14 cellular contexts compared by ENCODE assay signal in genomic region chr11:3939651-3940190, GRCh38.
DNase-seq lines count a peak whose midpoint lies in the region; ATAC-seq and TF ChIP-seq lines count a peak whose summit lies in the region.
"Had no signal": no experiment of that assay in that cellular context is flagged by ENCODE, and none has a peak within 500 bp of the region (broad histone marks: within the 10 kb centered on the region; RNA-seq: fewer than 3 reads in every experiment).

No MANE protein-coding gene starts in this region.

- H3K36me3 Mint-ChIP-seq in MCF 10A (ENCODE audit: insufficient read depth, unreplicated experiment), result no peaks in the 10 kb centered on the region

- TF ChIP-seq CTCF in breast epithelium (IDR thresholded peaks at IDR 0.05), result no peak
- no peak for TF ChIP-seq CTCF in MCF 10A (IDR thresholded peaks at IDR 0.05; ENCODE audit: unreplicated experiment)
- TF ChIP-seq CTCF in mammary epithelial cell (conservative IDR thresholded peaks at IDR 0.05 in 1 of 2, IDR thresholded peaks at IDR 0.05 in 1 of 2; ENCODE audit: extremely low read depth in 1 of 2, insufficient read depth in 1 of 2, low read depth in 1 of 2, low read length in 2 of 2), result no peak
- no peak for TF ChIP-seq CTCF in lower lobe of right lung (IDR thresholded peaks at IDR 0.05)
- no peak for TF ChIP-seq CTCF in uterus (IDR thresholded peaks at IDR 0.05)

- TF ChIP-seq POLR2A in breast epithelium (IDR thresholded peaks at IDR 0.05) (no peak), uterus (IDR thresholded peaks at IDR 0.05) (no peak)

- dilution Hi-C loops in mammary epithelial cell (cut with HindIII; ENCODE audit: low sequenced_read_pairs), result no loop called here

- intact Hi-C loops in breast epithelium (cut with DNase I; ENCODE audit: low total_unique reads), result no loop called here
- intact Hi-C loops in MCF 10A (cut with micrococcal nuclease), result no loop called here
- intact Hi-C loops in mammary epithelial cell (cut with micrococcal nuclease), result no loop called here
- intact Hi-C loops in lower lobe of right lung (cut with DNase I), result no loop called here
- intact Hi-C loops in uterus (cut with DNase I; ENCODE audit: low total_unique reads), result no loop called here

- 43% methylated on average over 2 of the region's 2 CpGs for WGBS in mammary epithelial cell (ENCODE audit: low coverage, missing lambda C conversion rate)

- no peak overlapping the region for H3K4me2 ChIP-seq in mammary epithelial cell (ENCODE audit: insufficient read depth, low read depth, low read length)

- H3K36me3 ChIP-seq in breast epithelium, result no peaks in the 10 kb centered on the region
- H3K36me3 ChIP-seq in mammary epithelial cell (ENCODE audit: insufficient read depth, low read length), result no peaks in the 10 kb centered on the region
- no peaks in the 10 kb centered on the region for H3K36me3 ChIP-seq in lower lobe of right lung
- H3K36me3 ChIP-seq in uterus, result no peaks in the 10 kb centered on the region

- peaks cover 13% of the 10 kb centered on the region for H3K4me1 Mint-ChIP-seq in MCF 10A (ENCODE audit: insufficient read depth, unreplicated experiment)

- H3K9me3 ChIP-seq in breast epithelium, result no peaks in the 10 kb centered on the region
- no peaks in the 10 kb centered on the region for H3K9me3 ChIP-seq in mammary epithelial cell (replicated peaks; ENCODE audit: insufficient read depth, low read length)
- H3K9me3 ChIP-seq in lower lobe of right lung, result no peaks in the 10 kb centered on the region
- no peaks in the 10 kb centered on the region for H3K9me3 ChIP-seq in uterus
- H3K9me3 ChIP-seq: mucosa of descending colon had no signal

- H3K9me3 Mint-ChIP-seq in MCF 10A (ENCODE audit: unreplicated experiment), result no peaks in the 10 kb centered on the region

- DNase-seq in breast epithelium (ENCODE audit: low spot score in 2 of 2), result peak in 1 of 2 donors; percentile 34
- no peak for DNase-seq in MCF 10A (ENCODE audit: unreplicated experiment)
- DNase-seq in mammary epithelial cell, result peak; percentile 12
- DNase-seq in lower lobe of right lung, result no peak
- DNase-seq in uterus, result no peak
- DNase-seq in cerebellum (ENCODE audit: low spot score), result no peak
- DNase-seq in NCI-H82 treated with DMSO at 0.1 percent for 48 hours (lab: John Stamatoyannopoulos, UW; ENCODE audit: unreplicated experiment), result no peak
- no peak for DNase-seq in SHP77 treated with DMSO at 0.1 percent for 48 hours (lab: John Stamatoyannopoulos, UW)
- DNase-seq: activated CD8-positive, alpha-beta memory T cell treated with anti-CD3 and anti-CD28 coated beads, Interleukin-2, amount 50 U/mL, for 48 hours; cortex of kidney; hippocampal formation; mucosa of descending colon; NCI-H1105 treated with DMSO at 0.1 percent for 48 hours; stimulated activated CD4-positive, alpha-beta T cell treated with anti-CD3 and anti-CD28 coated beads, Interleukin-1b, Interleukin-23, amount 100 ng/mL, for 48 hours had no signal

- no TSS peak for BruUV-seq in MCF 10A (replicated peaks; lab: Mats Ljungman, UMichigan)
- BruUV-seq in mammary epithelial cell (replicated peaks; lab: Mats Ljungman, UMichigan), result no TSS peak

- CTCF ChIA-PET in MCF 10A (lab: Yijun Ruan, JAX), result interaction anchor here (1.7 kb wide), 1 partner anchor 19 kb away, joined by 5 read pairs; no protein-coding TSS in a partner anchor
- CTCF ChIA-PET in mammary epithelial cell (lab: Charles Lee; ENCODE audit: low non-redundant PET), result no interaction called here

- H4K20me1 ChIP-seq in mammary epithelial cell (ENCODE audit: insufficient read depth, low read length), result no peaks in the 10 kb centered on the region

- in situ Hi-C loops in mammary epithelial cell (cut with MboI; ENCODE audit: low sequenced_read_pairs in 2 of 2), result no loop called here

- H3K4me1 ChIP-seq in breast epithelium, result peaks cover 6 to 45% of the 10 kb centered on the region in 2 donors
- peaks cover 14% of the 10 kb centered on the region for H3K4me1 ChIP-seq in mammary epithelial cell (ENCODE audit: insufficient read depth, low read length)
- peaks cover 45% of the 10 kb centered on the region for H3K4me1 ChIP-seq in lower lobe of right lung
- peaks cover 5 to 21% of the 10 kb centered on the region in 2 donors for H3K4me1 ChIP-seq in uterus

- no peak overlapping the region for H3K9ac ChIP-seq in mammary epithelial cell (ENCODE audit: insufficient read depth, low read length)

- H3K27ac Mint-ChIP-seq in MCF 10A (ENCODE audit: low read depth, unreplicated experiment), result no peak overlapping the region

- H3K27me3 ChIP-seq in breast epithelium, result no peaks in the 10 kb centered on the region
- no peaks in the 10 kb centered on the region for H3K27me3 ChIP-seq in mammary epithelial cell (ENCODE audit: insufficient read depth, low read length)
- H3K27me3 ChIP-seq in lower lobe of right lung (ENCODE audit: low read depth), result no peaks in the 10 kb centered on the region
- no peaks in the 10 kb centered on the region for H3K27me3 ChIP-seq in uterus

- H3K4me3 ChIP-seq in breast epithelium (no peak overlapping the region), mammary epithelial cell (replicated peaks in 1 of 3; ENCODE audit: insufficient read depth in 1 of 3, low read depth in 2 of 3, low read length in 3 of 3) (no peak overlapping the region), lower lobe of right lung (no peak overlapping the region), uterus (no peak overlapping the region)
- H3K4me3 ChIP-seq: mucosa of descending colon had no signal

- H3K27me3 Mint-ChIP-seq in MCF 10A (ENCODE audit: insufficient read depth, unreplicated experiment), result no peaks in the 10 kb centered on the region

- no peak for ATAC-seq in lower lobe of right lung
- ATAC-seq: mucosa of descending colon had no signal

- no peak overlapping the region for H2AFZ ChIP-seq in mammary epithelial cell (ENCODE audit: low read depth, low read length)

- H3K4me3 Mint-ChIP-seq in MCF 10A (ENCODE audit: unreplicated experiment), result no peak overlapping the region

- H3K27ac ChIP-seq in breast epithelium (peak overlapping the region; percentile 76 to 87), mammary epithelial cell (ENCODE audit: insufficient read depth, low read depth, low read length) (no peak overlapping the region), lower lobe of right lung (peak overlapping the region; percentile 37), uterus (peak overlapping the region; percentile 82 to 91)

- POLR2A ChIA-PET in MCF 10A (lab: Yijun Ruan, JAX), result interaction anchor here (0.7 kb wide), 1 partner anchor 60 kb away, joined by 3 read pairs; no protein-coding TSS in a partner anchor

- peaks cover 62% of the 10 kb centered on the region for H3K79me2 ChIP-seq in mammary epithelial cell (ENCODE audit: insufficient read depth, low read length)
